ENCODE assay signal across 7 cellular contexts in genomic region chr10:117989962-117990361, GRCh38.
"Had no signal": no experiment of that assay in that cellular context is flagged by ENCODE, and none has a peak within 500 bp of the region (broad histone marks: within the 10 kb centered on the region; RNA-seq: fewer than 3 reads in every experiment).

No MANE protein-coding gene starts in this region.

- DNase-seq: GM23248, GOT3, H7, HCEC 1CT, HFFc6 had no signal

- H3K9ac ChIP-seq: GM23248 had no signal

- H3K4me3 ChIP-seq: GM23248 had no signal

- ATAC-seq: HepG2 had no signal

- H2AFZ ChIP-seq: GM23248 had no signal

- H3K27ac ChIP-seq: GM23248, HL-60 had no signal
